ENCODE assay signal across 30 cellular contexts in the genomic region with DNA sequence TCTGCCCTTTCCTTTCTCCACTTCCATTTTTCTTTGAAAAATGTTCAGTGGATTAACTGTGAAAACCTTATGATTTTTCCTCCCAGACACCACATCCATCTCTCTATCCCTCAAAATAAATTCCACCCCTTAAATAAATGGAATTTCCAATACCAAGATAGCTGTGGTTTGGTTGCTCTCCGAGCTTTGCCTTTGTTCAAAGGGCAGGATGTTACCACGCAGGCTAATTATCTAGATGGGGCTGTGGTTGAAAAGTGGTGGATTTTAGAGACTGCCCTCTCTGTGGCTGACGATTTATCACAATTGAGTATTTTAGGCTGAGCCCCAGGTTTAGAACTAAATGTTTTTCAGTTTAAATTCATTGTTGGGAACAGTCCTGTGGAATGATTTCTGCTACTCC. TPM values are rescaled to one million over a fixed set of nuclear protein-coding genes. Genes with fewer than 3 reads are reported as not detected.
A peak's percentile ranks its signal among the peaks of the same experiment; 100 is the strongest.
DNase-seq lines count a peak whose midpoint lies in the region; ATAC-seq, FAIRE-seq and TF ChIP-seq lines count a peak whose summit lies in the region.
"Had no signal": no experiment of that assay in that cellular context is flagged by ENCODE, and none has a peak within 500 bp of the region (broad histone marks: within the 10 kb centered on the region; RNA-seq: fewer than 3 reads in every experiment).

No MANE protein-coding gene starts in this region.

- H2AFZ ChIP-seq in astrocyte (ENCODE audit: low read depth, low read length), result no peak overlapping the region

- ATAC-seq in GM18873 (IDR thresholded peaks at IDR 0.05; ENCODE audit: low FRiP score, unreplicated experiment), result no peak
- ATAC-seq: natural killer cell treated with Interleukin-12 subunit alpha and Interleukin-12 subunit beta and Interleukin-15 and Interleukin-18, amount 100 ng/mL, for 72 hours; Panc1 had no signal

- peak overlapping the region; percentile 18 for H3K4me3 Mint-ChIP-seq in astrocyte (ENCODE audit: unreplicated experiment)
- H3K4me3 Mint-ChIP-seq in osteocyte (ENCODE audit: unreplicated experiment), result no peak overlapping the region
- H3K4me3 Mint-ChIP-seq in type B pancreatic cell, result no peak overlapping the region
- H3K4me3 Mint-ChIP-seq: activated CD4-positive, alpha-beta T cell treated with anti-CD3 and anti-CD28 coated beads, Interleukin-2, amount 10 ng/mL, durations not matched to agents 24 days and 14 days; activated T-helper 1 cell treated with anti-CD3 and anti-CD28 coated beads, Interleukin-12 subunit alpha, Interleukin-12 subunit beta, Interleukin-2, Interleukin-4 antibody, amounts not matched to agents 30 ng/mL and 10 ng/mL and 1 ng/mL, durations not matched to agents 14 hours and 24 hours and 36 hours; CD4-positive, alpha-beta memory T cell; H9; natural killer cell treated with Interleukin-12 subunit alpha and Interleukin-12 subunit beta and Interleukin-15 and Interleukin-18, amount 100 ng/mL, for 72 hours; T-helper 1 cell treated with Interleukin-12 subunit alpha and Interleukin-12 subunit beta and Interleukin-4 antibody, amounts not matched to agents 30 μg/mL and 1 μg/mL, for 36 hours had no signal

- H3K36me3 ChIP-seq in astrocyte (ENCODE audit: insufficient read depth, low read length), result peaks cover 3% of the 10 kb centered on the region
- H3K36me3 ChIP-seq: ovary had no signal

- H3K27me3 Mint-ChIP-seq in astrocyte (ENCODE audit: low read depth, unreplicated experiment), result no peaks in the 10 kb centered on the region
- no peaks in the 10 kb centered on the region for H3K27me3 Mint-ChIP-seq in osteocyte (ENCODE audit: unreplicated experiment)
- H3K27me3 Mint-ChIP-seq in type B pancreatic cell, result peaks cover 12% of the 10 kb centered on the region

- no peak overlapping the region for H3K9ac ChIP-seq in astrocyte (ENCODE audit: low read length)

- H3K4me1 Mint-ChIP-seq in astrocyte (ENCODE audit: low read depth, unreplicated experiment), result peaks cover 68% of the 10 kb centered on the region
- H3K4me1 Mint-ChIP-seq in osteocyte (ENCODE audit: unreplicated experiment), result peaks cover 79% of the 10 kb centered on the region
- no peaks in the 10 kb centered on the region for H3K4me1 Mint-ChIP-seq in type B pancreatic cell (ENCODE audit: unreplicated experiment)
- H3K4me1 Mint-ChIP-seq: activated CD4-positive, alpha-beta T cell treated with anti-CD3 and anti-CD28 coated beads, Interleukin-2, amount 10 ng/mL, durations not matched to agents 24 days and 14 days had no signal

- H3K36me3 Mint-ChIP-seq in astrocyte (ENCODE audit: low read depth, unreplicated experiment) (peaks cover 2% of the 10 kb centered on the region), osteocyte (ENCODE audit: unreplicated experiment) (peaks cover 67% of the 10 kb centered on the region), type B pancreatic cell (no peaks in the 10 kb centered on the region)
- H3K36me3 Mint-ChIP-seq: CD4-positive, alpha-beta memory T cell; natural killer cell treated with Interleukin-12 subunit alpha and Interleukin-12 subunit beta and Interleukin-15 and Interleukin-18, amount 100 ng/mL, for 72 hours had no signal

- peak overlapping the region; percentile 73 for H3K27ac Mint-ChIP-seq in astrocyte (ENCODE audit: unreplicated experiment)
- H3K27ac Mint-ChIP-seq in osteocyte (ENCODE audit: unreplicated experiment), result peak overlapping the region; percentile 76
- H3K27ac Mint-ChIP-seq in type B pancreatic cell, result no peak overlapping the region
- H3K27ac Mint-ChIP-seq: activated CD4-positive, alpha-beta T cell treated with anti-CD3 and anti-CD28 coated beads, Interleukin-2, amount 10 ng/mL, durations not matched to agents 24 days and 14 days; activated T-helper 1 cell treated with anti-CD3 and anti-CD28 coated beads, Interleukin-12 subunit alpha, Interleukin-12 subunit beta, Interleukin-2, Interleukin-4 antibody, amounts not matched to agents 30 ng/mL and 10 ng/mL and 1 ng/mL, durations not matched to agents 14 hours and 24 hours and 36 hours; CD4-positive, alpha-beta memory T cell; H9; natural killer cell treated with Interleukin-12 subunit alpha and Interleukin-12 subunit beta and Interleukin-15 and Interleukin-18, amount 100 ng/mL, for 72 hours; T-helper 1 cell treated with Interleukin-12 subunit alpha and Interleukin-12 subunit beta and Interleukin-4 antibody, amounts not matched to agents 30 μg/mL and 1 μg/mL, for 36 hours had no signal

- H3K79me2 ChIP-seq in astrocyte (ENCODE audit: insufficient read depth, low read length), result no peaks in the 10 kb centered on the region

- peak overlapping the region; percentile 16 for H3K4me2 ChIP-seq in astrocyte (ENCODE audit: low read length)

- no peaks in the 10 kb centered on the region for H3K27me3 ChIP-seq in astrocyte (ENCODE audit: insufficient read depth, low read length)
- H3K27me3 ChIP-seq: ovary had no signal

- peaks cover 39% of the 10 kb centered on the region for H3K4me1 ChIP-seq in astrocyte (ENCODE audit: insufficient read depth, low read length)

- no peak overlapping the region for H3K4me3 ChIP-seq in astrocyte (ENCODE audit: insufficient read depth, low read depth, low read length)
- H3K4me3 ChIP-seq: ovary had no signal

- no peak for FAIRE-seq in astrocyte (lab: Jason Lieb, UNC)
- FAIRE-seq: keratinocyte had no signal

- H3K27ac ChIP-seq in astrocyte (ENCODE audit: low read depth, low read length), result peak overlapping the region; percentile 10
- H3K27ac ChIP-seq: ovary, VCaP had no signal

- H3K9me3 Mint-ChIP-seq in astrocyte (ENCODE audit: unreplicated experiment) (no peaks in the 10 kb centered on the region), osteocyte (ENCODE audit: unreplicated experiment) (no peaks in the 10 kb centered on the region), type B pancreatic cell (no peaks in the 10 kb centered on the region)
- H3K9me3 Mint-ChIP-seq: activated CD4-positive, alpha-beta T cell treated with anti-CD3 and anti-CD28 coated beads, Interleukin-2, amount 10 ng/mL, durations not matched to agents 24 days and 14 days; activated T-helper 1 cell treated with anti-CD3 and anti-CD28 coated beads, Interleukin-12 subunit alpha, Interleukin-12 subunit beta, Interleukin-2, Interleukin-4 antibody, amounts not matched to agents 30 ng/mL and 10 ng/mL and 1 ng/mL, durations not matched to agents 14 hours and 24 hours and 36 hours; CD4-positive, alpha-beta memory T cell; H9; natural killer cell treated with Interleukin-12 subunit alpha and Interleukin-12 subunit beta and Interleukin-15 and Interleukin-18, amount 100 ng/mL, for 72 hours; T-helper 1 cell treated with Interleukin-12 subunit alpha and Interleukin-12 subunit beta and Interleukin-4 antibody, amounts not matched to agents 30 μg/mL and 1 μg/mL, for 36 hours had no signal

- H4K20me1 ChIP-seq in astrocyte (ENCODE audit: insufficient read depth, low read length), result no peaks in the 10 kb centered on the region

- DNase-seq in COLO829 (ENCODE audit: low spot score), result peak; percentile 17
- DNase-seq in HT1080 (ENCODE audit: low read depth), result peak; percentile 25
- peak; percentile 92 for DNase-seq in astrocyte (ENCODE audit: low read depth)
- DNase-seq in osteocyte (ENCODE audit: extremely low spot score, unreplicated experiment), result no peak
- no peak for DNase-seq in type B pancreatic cell (ENCODE audit: extremely low spot score, unreplicated experiment)
- no peak for DNase-seq in NOMO-1 treated with dmso at 0.1 percent for 144 hours (lab: John Stamatoyannopoulos, UW; ENCODE audit: unreplicated experiment)
- DNase-seq in activated CD4-positive, CD25-positive, alpha-beta regulatory T cell (lab: John Stamatoyannopoulos, UW), result no peak
- DNase-seq: activated CD4-positive, alpha-beta T cell treated with anti-CD3 and anti-CD28 coated beads, Interleukin-2, amount 10 ng/mL, durations not matched to agents 24 days and 14 days; activated naive CD4-positive, alpha-beta T cell treated with anti-CD3 and anti-CD28 coated beads, Interleukin-2, amount 50 U/mL, for 16 hours; anterior cingulate cortex; CD4-positive, alpha-beta memory T cell; central memory CD4-positive, alpha-beta T cell; dermis blood vessel endothelial cell; GF-D8; H9; midbrain; MM.1S; NCI-H146; NCI-H510A; ovary; stimulated activated CD4-positive, alpha-beta T cell treated with anti-CD3 and anti-CD28 coated beads, Interleukin-12 subunit alpha, Interleukin-12 subunit beta, amount 100 ng/mL, for 4 hours; stimulated activated CD4-positive, alpha-beta T cell treated with anti-CD3 and anti-CD28 coated beads, Interleukin-4, amount 100 ng/mL, for 24 hours; stimulated activated naive CD4-positive, alpha-beta T cell treated with Interleukin-2 at 50 U/mL for 16 hours had no signal

- TF ChIP-seq CTCF in astrocyte (IDR thresholded peaks at IDR 0.05; ENCODE audit: insufficient read depth, low read depth, low read length) (no peak), osteocyte (IDR thresholded peaks at IDR 0.05) (no peak), type B pancreatic cell (conservative IDR thresholded peaks at IDR 0.05) (no peak)

- no peaks in the 10 kb centered on the region for H3K9me3 ChIP-seq in astrocyte (ENCODE audit: insufficient read depth, low read depth, low read length)
- H3K9me3 ChIP-seq: ovary had no signal

RNA-seq across cellular contexts. Expression of gene CMSS1, which starts 36.9 kb away (rescaled TPM):
- 53.2 and 59.1 TPM in 2 replicates for total RNA-seq in HT1080 (2014; rRNA removed; shearing (Covaris generic))
- polyA plus RNA-seq in HT1080 (2015; cell fraction: cytosol; rRNA removed), result 59.4 and 62.0 TPM in 2 replicates
- 32.6 and 44.8 TPM in 2 replicates for polyA plus RNA-seq in HT1080 (2015; cell fraction: nucleus; rRNA removed)
- total RNA-seq in astrocyte (11.0 and 12.5 TPM in 2 replicates), osteocyte (38.5 and 47.2 TPM in 2 replicates), type B pancreatic cell (ENCODE audit: low replicate concordance) (14.5 and 34.1 TPM in 2 replicates)

Comparison
In these comparisons a context has a peak if more than half of its experiments do, and no peak if none do; other contexts are left out.
1. DNase-seq: peak in COLO829 (single experiment), HT1080 (single experiment) and astrocyte (single experiment); none in osteocyte (single experiment), type B pancreatic cell (single experiment), NOMO-1 treated with dmso at 0.1 percent for 144 hours (single experiment) and activated CD4-positive, CD25-positive, alpha-beta regulatory T cell (0 of 4).